Comparison of ENCODE assay signal across 9 cellular contexts in the genomic region with DNA sequence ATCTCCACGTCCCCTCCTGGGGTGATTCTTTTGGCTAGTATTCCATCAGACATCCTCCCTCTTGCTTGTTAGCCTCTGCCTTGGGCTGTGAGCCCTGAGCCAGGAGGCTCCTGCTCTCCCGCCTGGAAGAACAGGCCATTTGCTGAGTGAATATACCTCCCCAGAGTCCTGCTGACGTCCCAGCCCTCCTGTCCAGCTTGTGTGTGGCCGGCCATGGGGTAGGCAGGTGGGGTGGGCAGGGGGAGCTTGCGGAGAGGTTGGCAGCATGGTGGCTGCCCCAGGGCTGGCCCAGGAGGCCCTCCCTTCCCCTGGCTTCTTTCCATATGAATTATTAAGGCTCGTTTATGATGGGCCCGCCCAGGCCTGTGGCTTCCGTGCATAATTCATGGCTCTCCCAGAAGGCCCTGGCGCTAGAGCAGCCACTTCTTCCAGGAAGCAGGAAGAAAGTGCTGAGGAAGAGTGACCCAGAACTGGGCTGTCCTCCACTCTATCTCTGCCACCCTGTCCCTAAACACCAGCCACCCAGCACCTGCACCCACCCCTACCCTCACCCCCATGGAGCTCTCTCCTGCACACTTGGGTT.
"Had no signal": no experiment of that assay in that cellular context is flagged by ENCODE, and none has a peak within 500 bp of the region (broad histone marks: within the 10 kb centered on the region; RNA-seq: fewer than 3 reads in every experiment).

No MANE protein-coding gene starts in this region.

- DNase-seq: activated CD4-positive, alpha-beta T cell treated with anti-CD3 and anti-CD28 coated beads, Interleukin-2, amount 50 U/mL, for 1 hour; amygdala; brain microvascular endothelial cell; left cardiac atrium; pancreas; stimulated activated naive B cell treated with anti-CD40 and anti-IgM and Interleukin-4, amounts not matched to agents 10 μg/mL and 1 μg/mL and 100 μg/mL, for 72 hours; T-helper 2 cell had no signal

- H3K27ac Mint-ChIP-seq: activated naive CD4-positive, alpha-beta T cell treated with anti-CD3 and anti-CD28 coated beads, Interleukin-2, amount 50 U/mL, for 24 hours; stimulated activated naive B cell treated with anti-CD40 and anti-IgM and Interleukin-4, amounts not matched to agents 10 μg/mL and 1 μg/mL and 100 μg/mL, for 72 hours had no signal

- H3K27me3 Mint-ChIP-seq: activated naive CD4-positive, alpha-beta T cell treated with anti-CD3 and anti-CD28 coated beads, Interleukin-2, amount 50 U/mL, for 24 hours; natural killer cell treated with Interleukin-12 subunit alpha and Interleukin-12 subunit beta and Interleukin-15 and Interleukin-18, amount 100 ng/mL, for 72 hours had no signal

- H3K36me3 Mint-ChIP-seq: activated naive CD4-positive, alpha-beta T cell treated with anti-CD3 and anti-CD28 coated beads, Interleukin-2, amount 50 U/mL, for 24 hours; natural killer cell treated with Interleukin-12 subunit alpha and Interleukin-12 subunit beta and Interleukin-15 and Interleukin-18, amount 100 ng/mL, for 72 hours; stimulated activated naive B cell treated with anti-CD40 and anti-IgM and Interleukin-4, amounts not matched to agents 10 μg/mL and 1 μg/mL and 100 μg/mL, for 72 hours had no signal

- H3K9me3 Mint-ChIP-seq: activated naive CD4-positive, alpha-beta T cell treated with anti-CD3 and anti-CD28 coated beads, Interleukin-2, amount 50 U/mL, for 24 hours; natural killer cell treated with Interleukin-12 subunit alpha and Interleukin-12 subunit beta and Interleukin-15 and Interleukin-18, amount 100 ng/mL, for 72 hours; stimulated activated naive B cell treated with anti-CD40 and anti-IgM and Interleukin-4, amounts not matched to agents 10 μg/mL and 1 μg/mL and 100 μg/mL, for 72 hours had no signal

- ATAC-seq: left cardiac atrium; natural killer cell treated with Interleukin-12 subunit alpha and Interleukin-12 subunit beta and Interleukin-15 and Interleukin-18, amount 100 ng/mL, for 72 hours; stimulated activated naive B cell treated with anti-CD40 and anti-IgM and Interleukin-4, amounts not matched to agents 10 μg/mL and 1 μg/mL and 100 μg/mL, for 72 hours had no signal

- H3K4me3 Mint-ChIP-seq: activated naive CD4-positive, alpha-beta T cell treated with anti-CD3 and anti-CD28 coated beads, Interleukin-2, amount 50 U/mL, for 24 hours; natural killer cell treated with Interleukin-12 subunit alpha and Interleukin-12 subunit beta and Interleukin-15 and Interleukin-18, amount 100 ng/mL, for 72 hours; stimulated activated naive B cell treated with anti-CD40 and anti-IgM and Interleukin-4, amounts not matched to agents 10 μg/mL and 1 μg/mL and 100 μg/mL, for 72 hours had no signal
